13 cellular contexts compared by ENCODE assay signal in genomic region chr17:65345261-65346060, GRCh38.
DNase-seq lines count a peak whose midpoint lies in the region; ATAC-seq, FAIRE-seq and TF ChIP-seq lines count a peak whose summit lies in the region.
"Had no signal": no experiment of that assay in that cellular context is flagged by ENCODE, and none has a peak within 500 bp of the region (broad histone marks: within the 10 kb centered on the region; RNA-seq: fewer than 3 reads in every experiment).

No MANE protein-coding gene starts in this region.

- intact Hi-C loops in endothelial cell of umbilical vein (cut with micrococcal nuclease): no loop called here

- H3K4me3 ChIP-seq in endothelial cell of umbilical vein (replicated peaks in 1 of 3; ENCODE audit: insufficient read depth in 1 of 3, low read depth in 1 of 3, low read length in 3 of 3): no peak overlapping the region
- H3K4me3 ChIP-seq: cardiac muscle cell, esophagus muscularis mucosa, HAP-1 had no signal

- no peak for TF ChIP-seq POLR2A in endothelial cell of umbilical vein (IDR thresholded peaks at IDR 0.05; ENCODE audit: low read depth, low read length)

- TF ChIP-seq CTCF in endothelial cell of umbilical vein (IDR thresholded peaks at IDR 0.05; ENCODE audit: extremely low read depth in 1 of 2, insufficient read depth in 1 of 2, low read depth in 1 of 2, low read length in 2 of 2): no peak

- H3K4me2 ChIP-seq in endothelial cell of umbilical vein (ENCODE audit: insufficient read depth, low read length): no peak overlapping the region

- CTCF ChIA-PET in endothelial cell of umbilical vein (lab: Charles Lee): interaction anchor here (0.8 to 1.3 kb wide), 2 partner anchors 15 to 51 kb away, joined by 3 to 7 read pairs; no protein-coding TSS in a partner anchor

- H3K9me3 ChIP-seq in endothelial cell of umbilical vein (replicated peaks; ENCODE audit: control insufficient read depth, insufficient read depth, low read length): no peaks in the 10 kb centered on the region
- H3K9me3 ChIP-seq: HAP-1 had no signal

- no peaks in the 10 kb centered on the region for H3K36me3 Mint-ChIP-seq in stimulated activated effector memory CD8-positive, alpha-beta T cell treated with anti-CD3 and anti-CD28 coated beads, Interleukin-12 subunit alpha, Interleukin-12 subunit beta, amount 100 ng/mL, for 72 hours

- no peak overlapping the region for H3K4me3 Mint-ChIP-seq in stimulated activated effector memory CD8-positive, alpha-beta T cell treated with anti-CD3 and anti-CD28 coated beads, Interleukin-12 subunit alpha, Interleukin-12 subunit beta, amount 100 ng/mL, for 72 hours

- no TSS peak for BruUV-seq in endothelial cell of umbilical vein (replicated peaks; lab: Mats Ljungman, UMichigan)

- H3K79me2 ChIP-seq in endothelial cell of umbilical vein (ENCODE audit: control insufficient read depth, insufficient read depth, low read length): no peaks in the 10 kb centered on the region

- H3K36me3 ChIP-seq in endothelial cell of umbilical vein (ENCODE audit: control insufficient read depth in 2 of 2, extremely low read depth in 1 of 2, insufficient read depth in 2 of 2, low read length in 2 of 2): no peaks in the 10 kb centered on the region
- H3K36me3 ChIP-seq: cardiac muscle cell, esophagus muscularis mucosa, HAP-1 had no signal

- no peaks in the 10 kb centered on the region for H3K9me1 ChIP-seq in endothelial cell of umbilical vein (replicated peaks; ENCODE audit: control insufficient read depth, extremely low read depth, insufficient read depth, low read length)

- no peak overlapping the region for H3K9ac ChIP-seq in endothelial cell of umbilical vein (replicated peaks; ENCODE audit: extremely low read depth, insufficient read depth, low read length)

- H4K20me1 ChIP-seq in endothelial cell of umbilical vein (replicated peaks; ENCODE audit: control insufficient read depth, extremely low read depth, insufficient read depth, low read length): no peaks in the 10 kb centered on the region

- H3K9me3 Mint-ChIP-seq in stimulated activated effector memory CD8-positive, alpha-beta T cell treated with anti-CD3 and anti-CD28 coated beads, Interleukin-12 subunit alpha, Interleukin-12 subunit beta, amount 100 ng/mL, for 72 hours: peaks cover 7% of the 10 kb centered on the region

- peaks cover 7% of the 10 kb centered on the region for H3K4me1 Mint-ChIP-seq in stimulated activated effector memory CD8-positive, alpha-beta T cell treated with anti-CD3 and anti-CD28 coated beads, Interleukin-12 subunit alpha, Interleukin-12 subunit beta, amount 100 ng/mL, for 72 hours

- POLR2A ChIA-PET in endothelial cell of umbilical vein (lab: Charles Lee): no interaction called here

- no peaks in the 10 kb centered on the region for H3K4me1 ChIP-seq in endothelial cell of umbilical vein (ENCODE audit: control insufficient read depth, extremely low read depth, insufficient read depth, low read length)
- H3K4me1 ChIP-seq: esophagus muscularis mucosa, HAP-1 had no signal

- no peak overlapping the region for H3K27ac Mint-ChIP-seq in stimulated activated effector memory CD8-positive, alpha-beta T cell treated with anti-CD3 and anti-CD28 coated beads, Interleukin-12 subunit alpha, Interleukin-12 subunit beta, amount 100 ng/mL, for 72 hours

- H2AFZ ChIP-seq in endothelial cell of umbilical vein (ENCODE audit: low read depth, low read length): no peak overlapping the region

- DNase-seq in HCEC 1CT: peak; percentile 25
- peak; percentile 17 to 23 for DNase-seq in activated CD4-positive, alpha-beta T cell treated with anti-CD3 and anti-CD28 coated beads, Interleukin-2, amount 50 U/mL, for 4 hours
- peak; percentile 27 for DNase-seq in endothelial cell of umbilical vein (ENCODE audit: low read depth, low spot score)
- DNase-seq in stimulated activated CD4-positive, alpha-beta T cell treated with anti-CD3 and anti-CD28 coated beads, Interleukin-4, amount 100 ng/mL, for 4 hours: peak; percentile 11 to 65
- DNase-seq in stimulated activated effector memory CD8-positive, alpha-beta T cell treated with anti-CD3 and anti-CD28 coated beads, Interleukin-12 subunit alpha, Interleukin-12 subunit beta, amount 100 ng/mL, for 72 hours (ENCODE audit: low spot score in 2 of 2): no peak
- DNase-seq in NCI-H2029 treated with DMSO at 0.1 percent for 48 hours (lab: John Stamatoyannopoulos, UW): no peak
- no peak for DNase-seq in COR-L47 (lab: John Stamatoyannopoulos, UW)
- DNase-seq: Calu3, IMR-90, NCI-H1930 had no signal

- dilution Hi-C loops in endothelial cell of umbilical vein (cut with MboI; ENCODE audit: extremely low pct_ligation_motif_present, low sequenced_read_pairs): no loop called here

- FAIRE-seq in endothelial cell of umbilical vein (lab: Jason Lieb, UNC): no peak

- peaks cover 3 to 15% of the 10 kb centered on the region in 2 experiments for H3K27me3 ChIP-seq in endothelial cell of umbilical vein (ENCODE audit: control insufficient read depth in 2 of 2, insufficient read depth in 2 of 2, low read length in 2 of 2)
- H3K27me3 ChIP-seq: cardiac muscle cell, esophagus muscularis mucosa had no signal

- no peak overlapping the region for H3K27ac ChIP-seq in endothelial cell of umbilical vein (ENCODE audit: insufficient read depth, low read depth, low read length)
- H3K27ac ChIP-seq: cardiac muscle cell, esophagus muscularis mucosa had no signal

- ATAC-seq in stimulated activated effector memory CD8-positive, alpha-beta T cell treated with anti-CD3 and anti-CD28 coated beads, Interleukin-12 subunit alpha, Interleukin-12 subunit beta, amount 100 ng/mL, for 72 hours: no peak

TF ChIP-seq in endothelial cell of umbilical vein, 7 proteins besides CTCF, POLR2A, EP300 and RAD21:
- TF ChIP-seq EZH2 (IDR thresholded peaks at IDR 0.05; ENCODE audit: borderline replicate concordance, low read depth, low read length, severe bottlenecking): no peak
- no peak for TF ChIP-seq FOS (IDR thresholded peaks at IDR 0.05; ENCODE audit: borderline replicate concordance, insufficient read depth, low read length)
- no peak for TF ChIP-seq JUN (IDR thresholded peaks at IDR 0.05; ENCODE audit: borderline replicate concordance, insufficient read depth, insufficient read length, low read depth)
- TF ChIP-seq GATA2 (IDR thresholded peaks at IDR 0.05; ENCODE audit: insufficient read depth, insufficient read length, low read depth, low read length): no peak
- TF ChIP-seq POLR2AphosphoS5 (IDR thresholded peaks at IDR 0.05; ENCODE audit: insufficient read depth, low read depth, low read length): no peak
- no peak for TF ChIP-seq MYC (IDR thresholded peaks at IDR 0.05; ENCODE audit: low read depth, low read length)
- TF ChIP-seq MAX (IDR thresholded peaks at IDR 0.05; ENCODE audit: insufficient read depth, insufficient read length): no peak
TF ChIP-seq in endothelial cell of umbilical vein: peak in this region for 0.

Comparison
In these comparisons a context has a peak if more than half of its experiments do, and no peak if none do; other contexts are left out.
1. DNase-seq: peak in HCEC 1CT (single experiment), activated CD4-positive, alpha-beta T cell treated with anti-CD3 and anti-CD28 coated beads, Interleukin-2, amount 50 U/mL, for 4 hours (2 of 2), endothelial cell of umbilical vein (single experiment) and stimulated activated CD4-positive, alpha-beta T cell treated with anti-CD3 and anti-CD28 coated beads, Interleukin-4, amount 100 ng/mL, for 4 hours (2 of 2); none in stimulated activated effector memory CD8-positive, alpha-beta T cell treated with anti-CD3 and anti-CD28 coated beads, Interleukin-12 subunit alpha, Interleukin-12 subunit beta, amount 100 ng/mL, for 72 hours (0 of 2), NCI-H2029 treated with DMSO at 0.1 percent for 48 hours (single experiment) and COR-L47 (single experiment).